Comparison of ENCODE assay signal across 25 cellular contexts in genomic region chr1:154265586-154265985, GRCh38. TPM values are rescaled to one million over a fixed set of nuclear protein-coding genes. Genes with fewer than 3 reads are reported as not detected.
DNase-seq lines count a peak whose midpoint lies in the region; ATAC-seq and TF ChIP-seq lines count a peak whose summit lies in the region.
"Had no signal": no experiment of that assay in that cellular context is flagged by ENCODE, and none has a peak within 500 bp of the region (broad histone marks: within the 10 kb centered on the region; RNA-seq: fewer than 3 reads in every experiment).

No MANE protein-coding gene starts in this region.

- H3K9me3 ChIP-seq in CD4-positive, alpha-beta T cell (ENCODE audit: control insufficient read depth, low read length) = no peaks in the 10 kb centered on the region
- H3K9me3 ChIP-seq: BE2C, esophagus muscularis mucosa, left ventricle myocardium inferior, ovary, testis had no signal

- no peak for TF ChIP-seq CTCF in CD4-positive, alpha-beta T cell (IDR thresholded peaks at IDR 0.05)
- no peak for TF ChIP-seq CTCF in HFFc6 (IDR thresholded peaks at IDR 0.05)
- no peak for TF ChIP-seq CTCF in natural killer cell (IDR thresholded peaks at IDR 0.05)

- POLR2A ChIA-PET in CD4-positive, alpha-beta T cell (lab: Charles Lee) = interaction anchor here (0.8 to 2.8 kb wide), 11 partner anchors 8 to 275 kb away, joined by 3 to 14 read pairs (median 3); partner anchors contain the start of genes RPS27 and UBAP2L

- H3K36me3 Mint-ChIP-seq in CD4-positive, alpha-beta T cell (ENCODE audit: low read depth) = peaks cover 74% of the 10 kb centered on the region
- H3K36me3 Mint-ChIP-seq in HFFc6 (ENCODE audit: low read depth) = peaks cover 43% of the 10 kb centered on the region
- peaks cover 20% of the 10 kb centered on the region for H3K36me3 Mint-ChIP-seq in activated naive CD8-positive, alpha-beta T cell
- H3K36me3 Mint-ChIP-seq in natural killer cell = peaks cover 9% of the 10 kb centered on the region

- DNase-seq in CD4-positive, alpha-beta T cell = peak in 2 of 10 experiments; percentile 7 to 23
- DNase-seq in HFFc6 = no peak
- no peak for DNase-seq in natural killer cell
- no peak for DNase-seq in DMS79 treated with DMSO at 0.1 percent for 48 hours (lab: John Stamatoyannopoulos, UW)
- no peak for DNase-seq in CD1c-positive myeloid dendritic cell (ENCODE audit: extremely low spot score)
- DNase-seq: activated effector memory CD4-positive, alpha-beta T cell treated with Interleukin-2 at 50 U/mL for 16 hours; BE2C; GM23248; KBM-7; left ventricle myocardium inferior; NCI-H2081; NCI-H526; ovary; SHP77 treated with DMSO at 0.1 percent for 48 hours; stimulated activated CD4-positive, alpha-beta T cell treated with anti-CD3 and anti-CD28 coated beads, Interleukin-2, amount 100 ng/mL, for 24 hours; T1000; testis had no signal

- peak; percentile 97 for ATAC-seq in CD4-positive, alpha-beta T cell (ENCODE audit: poor library complexity)
- ATAC-seq in natural killer cell (peak in 1 of 3 donors; percentile 36), HG02642 (IDR thresholded peaks at IDR 0.05; ENCODE audit: poor library complexity, unreplicated experiment) (no peak)
- ATAC-seq: sciatic nerve had no signal

- peak overlapping the region; percentile 91 for H3K27ac Mint-ChIP-seq in CD4-positive, alpha-beta T cell
- peak overlapping the region; percentile 30 for H3K27ac Mint-ChIP-seq in HFFc6
- H3K27ac Mint-ChIP-seq in activated naive CD8-positive, alpha-beta T cell = peak overlapping the region; percentile 93
- H3K27ac Mint-ChIP-seq in natural killer cell = peak overlapping the region; percentile 55 to 76

- intact Hi-C loops in CD4-positive, alpha-beta T cell (cut with DNase I, micrococcal nuclease) = loop anchor here in 1 of 2 experiments (2.0 kb wide), 1 partner anchor 45 kb away; the partner anchor contains the start of gene UBAP2L
- intact Hi-C loops in natural killer cell (cut with micrococcal nuclease) = no loop called here

- H3K4me3 Mint-ChIP-seq in CD4-positive, alpha-beta T cell = peak overlapping the region; percentile 5
- H3K4me3 Mint-ChIP-seq in HFFc6 (no peak overlapping the region), natural killer cell (no peak overlapping the region)
- H3K4me3 Mint-ChIP-seq in activated naive CD8-positive, alpha-beta T cell = peak overlapping the region; percentile 65
- H3K4me3 Mint-ChIP-seq: brain had no signal

- H3K27me3 Mint-ChIP-seq in CD4-positive, alpha-beta T cell = no peaks in the 10 kb centered on the region
- H3K27me3 Mint-ChIP-seq in HFFc6 (ENCODE audit: insufficient read depth) (peaks cover 5% of the 10 kb centered on the region; the same call in 1 of the 2 replicates), natural killer cell (ENCODE audit: low read depth in 2 of 2) (no peaks in the 10 kb centered on the region)
- H3K27me3 Mint-ChIP-seq in activated naive CD8-positive, alpha-beta T cell = no peaks in the 10 kb centered on the region

- H3K27me3 ChIP-seq in CD4-positive, alpha-beta T cell (ENCODE audit: control insufficient read depth, insufficient read depth, low read length) = no peaks in the 10 kb centered on the region
- H3K27me3 ChIP-seq: BE2C, esophagus muscularis mucosa, ovary, testis had no signal

- no peaks in the 10 kb centered on the region for H3K9me3 Mint-ChIP-seq in CD4-positive, alpha-beta T cell
- H3K9me3 Mint-ChIP-seq in HFFc6 (no peaks in the 10 kb centered on the region), natural killer cell (no peaks in the 10 kb centered on the region)
- H3K9me3 Mint-ChIP-seq in activated naive CD8-positive, alpha-beta T cell (ENCODE audit: low read depth) = no peaks in the 10 kb centered on the region
- H3K9me3 Mint-ChIP-seq: brain had no signal

- CTCF ChIA-PET in CD4-positive, alpha-beta T cell (lab: Charles Lee) = interaction anchor here (1.3 to 1.7 kb wide), 2 partner anchors 25 to 69 kb away, joined by 3 to 8 read pairs; no protein-coding TSS in a partner anchor

- H3K27ac ChIP-seq in CD4-positive, alpha-beta T cell (ENCODE audit: low read depth, low read length) = peak overlapping the region; percentile 81
- H3K27ac ChIP-seq: esophagus muscularis mucosa, GM23248, HL-60, left ventricle myocardium inferior, ovary, testis had no signal

- H3K4me1 Mint-ChIP-seq in CD4-positive, alpha-beta T cell (ENCODE audit: low read depth) = peaks cover 46% of the 10 kb centered on the region
- H3K4me1 Mint-ChIP-seq in HFFc6 (ENCODE audit: low read depth) (peaks cover 15% of the 10 kb centered on the region), natural killer cell (peaks cover 6 to 12% of the 10 kb centered on the region in 2 donors)
- peaks cover 53% of the 10 kb centered on the region for H3K4me1 Mint-ChIP-seq in activated naive CD8-positive, alpha-beta T cell (ENCODE audit: low read depth)
- H3K4me1 Mint-ChIP-seq: brain had no signal

RNA-seq across cellular contexts. Expression of gene HAX1, which starts 6.8 kb away (rescaled TPM):
- total RNA-seq in CD4-positive, alpha-beta T cell = 10 to 100 TPM; 57.5 to 62.5 TPM
- 100 to 1,000 TPM; 107 to 119 (median 110) TPM for total RNA-seq in HFFc6 (2021; fragmentation: NEBNext Ultra II Directional; extraction: Animal tissue kit (Norgen Biotek cat#: 25700))
- total RNA-seq in natural killer cell = 10 to 100 TPM; 36.5 to 52.8 (median 40.0) TPM

RNA-seq across cellular contexts. Expression of gene UBAP2L, which starts 44.8 kb away (rescaled TPM):
- 100 to 1,000 TPM; 224 to 234 TPM for total RNA-seq in CD4-positive, alpha-beta T cell
- total RNA-seq in HFFc6 (2021; fragmentation: NEBNext Ultra II Directional; extraction: Animal tissue kit (Norgen Biotek cat#: 25700)) = 100 to 1,000 TPM; 197 to 257 (median 227) TPM
- total RNA-seq in natural killer cell = 100 to 1,000 TPM; 195 to 220 (median 218) TPM

RNA-seq across cellular contexts. Expression of gene AQP10, which starts 55.3 kb away (rescaled TPM):
- total RNA-seq in CD4-positive, alpha-beta T cell = not detected
- not detected for total RNA-seq in HFFc6 (2021; fragmentation: NEBNext Ultra II Directional; extraction: Animal tissue kit (Norgen Biotek cat#: 25700))
- total RNA-seq in natural killer cell = under 1 TPM in 1 of 3 donors, not detected in 2; 0.82 TPM
- total RNA-seq: esophagus muscularis mucosa, glomerular endothelial cell, GM23248, OCI-LY7, sciatic nerve had no signal

RNA-seq across cellular contexts. Expression of gene CFAP141, which starts 59.5 kb away (rescaled TPM):
- not detected for total RNA-seq in CD4-positive, alpha-beta T cell
- not detected for total RNA-seq in HFFc6 (2021; fragmentation: NEBNext Ultra II Directional; extraction: Animal tissue kit (Norgen Biotek cat#: 25700))
- total RNA-seq in natural killer cell = 1 to 10 TPM in 1 of 3 donors, not detected in 2; 1.2 TPM
- total RNA-seq: esophagus muscularis mucosa, glomerular endothelial cell, GM23248, left ventricle myocardium inferior, OCI-LY7, sciatic nerve had no signal

RNA-seq across cellular contexts. Expression of gene ATP8B2, which starts 59.7 kb away (rescaled TPM):
- total RNA-seq in CD4-positive, alpha-beta T cell = 10 to 100 TPM; 72.7 to 80.7 TPM
- total RNA-seq in HFFc6 (2021; fragmentation: NEBNext Ultra II Directional; extraction: Animal tissue kit (Norgen Biotek cat#: 25700)) = 100 to 1,000 TPM in 4 of 6 experiments, 10 to 100 TPM in 2; 91.3 to 119 (median 107) TPM
- total RNA-seq in natural killer cell = 10 to 100 TPM; 47.8 to 67.5 (median 59.3) TPM

Comparison
In these comparisons a context has a peak if more than half of its experiments do, and no peak if none do; other contexts are left out.
1. H3K27ac Mint-ChIP-seq: peak in every context shown above with its lines; median percentile 93 in activated naive CD8-positive, alpha-beta T cell; 91 in CD4-positive, alpha-beta T cell; 66 in natural killer cell; 30 in HFFc6.
2. H3K4me3 Mint-ChIP-seq: peak in CD4-positive, alpha-beta T cell (single experiment) and activated naive CD8-positive, alpha-beta T cell (single experiment); none in HFFc6 (single experiment) and natural killer cell (single experiment).